Comparison of ENCODE assay signal across 1 cellular context in the genomic region with DNA sequence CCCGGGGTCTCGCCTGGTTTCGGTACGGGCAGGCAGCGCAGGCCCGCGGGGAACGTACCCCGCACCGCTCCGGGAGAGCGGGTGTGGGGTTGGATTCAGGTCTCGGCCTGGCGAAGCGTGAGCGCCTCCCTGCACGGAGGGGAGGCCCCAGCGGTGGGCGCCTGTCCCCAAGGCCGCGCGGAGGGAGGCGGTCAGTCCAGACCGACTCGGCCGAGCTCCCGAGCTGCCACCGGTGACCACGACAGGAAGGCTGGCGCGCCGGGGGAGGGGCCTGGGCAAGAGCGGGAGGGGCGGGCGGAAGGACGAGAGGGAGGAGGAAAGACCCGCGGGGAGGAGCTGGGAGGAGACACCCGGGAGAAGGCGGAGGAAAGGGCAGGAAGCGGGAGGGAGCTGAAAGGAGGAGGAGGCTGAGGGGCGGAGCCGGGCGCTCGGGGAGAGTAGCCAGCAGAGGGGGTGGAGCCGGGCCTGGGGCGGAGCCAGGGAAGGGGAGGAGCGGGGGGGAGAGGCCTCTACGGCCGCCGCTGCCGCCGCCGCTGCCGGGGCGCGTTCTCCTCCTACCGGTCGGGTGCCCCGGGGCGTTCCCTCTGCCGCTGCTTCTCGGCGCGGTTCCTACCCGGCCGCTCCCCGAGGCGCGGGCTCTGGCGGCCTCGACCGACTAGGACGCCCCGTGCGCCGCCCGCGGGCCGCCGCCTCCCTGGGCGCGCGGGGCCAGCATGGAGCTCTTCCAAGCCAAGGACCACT.
TF ChIP-seq lines count a peak whose summit lies in the region.

A gene with protein sequence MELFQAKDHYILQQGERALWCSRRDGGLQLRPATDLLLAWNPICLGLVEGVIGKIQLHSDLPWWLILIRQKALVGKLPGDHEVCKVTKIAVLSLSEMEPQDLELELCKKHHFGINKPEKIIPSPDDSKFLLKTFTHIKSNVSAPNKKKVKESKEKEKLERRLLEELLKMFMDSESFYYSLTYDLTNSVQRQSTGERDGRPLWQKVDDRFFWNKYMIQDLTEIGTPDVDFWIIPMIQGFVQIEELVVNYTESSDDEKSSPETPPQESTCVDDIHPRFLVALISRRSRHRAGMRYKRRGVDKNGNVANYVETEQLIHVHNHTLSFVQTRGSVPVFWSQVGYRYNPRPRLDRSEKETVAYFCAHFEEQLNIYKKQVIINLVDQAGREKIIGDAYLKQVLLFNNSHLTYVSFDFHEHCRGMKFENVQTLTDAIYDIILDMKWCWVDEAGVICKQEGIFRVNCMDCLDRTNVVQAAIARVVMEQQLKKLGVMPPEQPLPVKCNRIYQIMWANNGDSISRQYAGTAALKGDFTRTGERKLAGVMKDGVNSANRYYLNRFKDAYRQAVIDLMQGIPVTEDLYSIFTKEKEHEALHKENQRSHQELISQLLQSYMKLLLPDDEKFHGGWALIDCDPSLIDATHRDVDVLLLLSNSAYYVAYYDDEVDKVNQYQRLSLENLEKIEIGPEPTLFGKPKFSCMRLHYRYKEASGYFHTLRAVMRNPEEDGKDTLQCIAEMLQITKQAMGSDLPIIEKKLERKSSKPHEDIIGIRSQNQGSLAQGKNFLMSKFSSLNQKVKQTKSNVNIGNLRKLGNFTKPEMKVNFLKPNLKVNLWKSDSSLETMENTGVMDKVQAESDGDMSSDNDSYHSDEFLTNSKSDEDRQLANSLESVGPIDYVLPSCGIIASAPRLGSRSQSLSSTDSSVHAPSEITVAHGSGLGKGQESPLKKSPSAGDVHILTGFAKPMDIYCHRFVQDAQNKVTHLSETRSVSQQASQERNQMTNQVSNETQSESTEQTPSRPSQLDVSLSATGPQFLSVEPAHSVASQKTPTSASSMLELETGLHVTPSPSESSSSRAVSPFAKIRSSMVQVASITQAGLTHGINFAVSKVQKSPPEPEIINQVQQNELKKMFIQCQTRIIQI (plus strand): TSS at position 501 of the 741 bp plus-strand sequence. CDS start 213 bp downstream, at position 714.

TF ChIP-seq in GM23338, 12 proteins besides CTCF, POLR2A, EP300 and RAD21 (continued from another document):
- TF ChIP-seq CREB1 (CRISPR knock-in tag; IDR thresholded peaks at IDR 0.05; ENCODE audit: low read depth): no peak
- no peak for TF ChIP-seq STAT1 (IDR thresholded peaks at IDR 0.05; ENCODE audit: unreplicated experiment)
